20 cellular contexts compared by ENCODE assay signal in the genomic region with DNA sequence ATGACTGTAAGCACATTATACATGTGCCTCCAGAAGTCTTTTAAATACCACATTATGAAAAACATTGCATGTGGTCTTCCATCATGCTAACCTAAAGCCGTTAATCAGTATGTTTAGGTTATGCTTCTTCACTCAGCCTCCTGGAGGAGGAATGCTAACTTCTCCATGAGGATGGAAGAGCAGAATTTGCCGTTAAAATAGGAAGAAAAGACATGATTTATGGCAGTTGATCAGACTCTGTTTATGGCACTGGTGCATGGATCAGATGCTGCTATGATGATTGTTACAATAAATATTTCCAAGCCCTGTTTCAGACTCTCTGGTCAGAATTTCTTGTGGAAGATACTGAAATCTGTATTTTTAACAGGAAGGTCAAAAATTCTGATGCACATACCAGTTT.
"Had no signal": no experiment of that assay in that cellular context is flagged by ENCODE, and none has a peak within 500 bp of the region (broad histone marks: within the 10 kb centered on the region; RNA-seq: fewer than 3 reads in every experiment).

No MANE protein-coding gene starts in this region.

- H3K27me3 Mint-ChIP-seq: activated B cell treated with CpG ODN at 0.5 μM for 24 hours; activated CD4-positive, alpha-beta memory T cell treated with anti-CD3 and anti-CD28 coated beads, Interleukin-2, amount 10 ng/mL, durations not matched to agents 7 days and 5 days; activated CD8-positive, alpha-beta memory T cell treated with anti-CD3 and anti-CD28 coated beads, Interleukin-2, amount 10 ng/mL, durations not matched to agents 7 days and 5 days; activated naive CD8-positive, alpha-beta T cell; naive thymus-derived CD4-positive, alpha-beta T cell had no signal

- H3K9me3 ChIP-seq: body of pancreas, heart left ventricle, left ventricle myocardium inferior, mucosa of descending colon, prostate gland, right atrium auricular region, tibial nerve had no signal

- H3K27ac Mint-ChIP-seq: activated B cell treated with CpG ODN at 0.5 μM for 24 hours; activated CD4-positive, alpha-beta memory T cell treated with anti-CD3 and anti-CD28 coated beads, Interleukin-2, amount 10 ng/mL, durations not matched to agents 7 days and 5 days; activated CD8-positive, alpha-beta memory T cell treated with anti-CD3 and anti-CD28 coated beads, Interleukin-2, amount 10 ng/mL, durations not matched to agents 7 days and 5 days; activated naive CD8-positive, alpha-beta T cell; endodermal cell; naive thymus-derived CD4-positive, alpha-beta T cell; neural progenitor cell had no signal

- ATAC-seq: activated CD8-positive, alpha-beta memory T cell treated with anti-CD3 and anti-CD28 coated beads, Interleukin-2, amount 10 ng/mL, durations not matched to agents 7 days and 5 days; body of pancreas; heart left ventricle; mucosa of descending colon; naive thymus-derived CD4-positive, alpha-beta T cell; stimulated activated naive CD8-positive, alpha-beta T cell treated with anti-CD3 and anti-CD28 coated beads, Interleukin-15, Interleukin-2, amounts not matched to agents 100 U/mL and 50 U/mL, for 24 hours had no signal

- DNase-seq: activated B cell treated with CpG ODN at 0.5 μM for 24 hours; activated CD4-positive, alpha-beta memory T cell treated with anti-CD3 and anti-CD28 coated beads, Interleukin-2, amount 10 ng/mL, durations not matched to agents 7 days and 5 days; activated CD4-positive, alpha-beta T cell treated with anti-CD3 and anti-CD28 coated beads for 48 hours; activated CD8-positive, alpha-beta memory T cell treated with anti-CD3 and anti-CD28 coated beads, Interleukin-2, amount 10 ng/mL, durations not matched to agents 7 days and 5 days; amygdala; body of pancreas; caudate nucleus; endodermal cell; heart left ventricle; left ventricle myocardium inferior; mammary epithelial cell; mucosa of descending colon; naive thymus-derived CD4-positive, alpha-beta T cell; stimulated activated naive CD8-positive, alpha-beta T cell treated with anti-CD3 and anti-CD28 coated beads, Interleukin-15, Interleukin-2, amounts not matched to agents 100 U/mL and 50 U/mL, for 24 hours; T-helper 9 cell had no signal

- H3K4me1 Mint-ChIP-seq: neural progenitor cell had no signal

- H3K4me3 Mint-ChIP-seq: activated B cell treated with CpG ODN at 0.5 μM for 24 hours; activated CD4-positive, alpha-beta memory T cell treated with anti-CD3 and anti-CD28 coated beads, Interleukin-2, amount 10 ng/mL, durations not matched to agents 7 days and 5 days; activated CD8-positive, alpha-beta memory T cell treated with anti-CD3 and anti-CD28 coated beads, Interleukin-2, amount 10 ng/mL, durations not matched to agents 7 days and 5 days; activated naive CD8-positive, alpha-beta T cell; endodermal cell; naive thymus-derived CD4-positive, alpha-beta T cell; neural progenitor cell had no signal
